ENCODE assay signal across 8 cellular contexts in genomic region chr11:12724301-12725046, GRCh38. TPM values are rescaled to one million over a fixed set of nuclear protein-coding genes. Genes with fewer than 3 reads are reported as not detected.
DNase-seq lines count a peak whose midpoint lies in the region; ATAC-seq and TF ChIP-seq lines count a peak whose summit lies in the region.

No MANE protein-coding gene starts in this region.

- peak overlapping the region; percentile 20 for H2BK120ac ChIP-seq in IMR-90 (ENCODE audit: low read depth, low read length)

- H4K8ac ChIP-seq in IMR-90 (ENCODE audit: low read depth in 2 of 2, low read length in 2 of 2) = peak overlapping the region in 1 of 2 experiments; percentile 22; a peak in 1 of 4 replicates

- in situ Hi-C loops in IMR-90 (cut with MboI; ENCODE audit: low sequenced_read_pairs) = no loop called here

- POLR2A ChIA-PET in AG04450 (lab: Yijun Ruan, JAX) = interaction anchor here (0.6 to 0.9 kb wide), 2 partner anchors 68 to 116 kb away, joined by 3 to 6 read pairs; no protein-coding TSS in a partner anchor
- POLR2A ChIA-PET in IMR-90 (lab: Charles Lee; ENCODE audit: unreplicated experiment) = no interaction called here
- POLR2A ChIA-PET in GM10248 (lab: Yijun Ruan, JAX) = no interaction called here

- H3K27ac ChIP-seq in AG04450 (ENCODE audit: low read depth, low read length) (peak overlapping the region; percentile 78), IMR-90 (ENCODE audit: insufficient read depth, low read length) (peak overlapping the region; percentile 78), SJCRH30 (no peak overlapping the region), psoas muscle (peak overlapping the region; percentile 61)

- peak overlapping the region; percentile 78 for H2AK5ac ChIP-seq in IMR-90 (ENCODE audit: low read depth, low read length)

- peak overlapping the region; percentile 63 for H3K4ac ChIP-seq in IMR-90 (ENCODE audit: low read depth, low read length)

- TF ChIP-seq RAD21 in IMR-90 (IDR thresholded peaks at IDR 0.05; ENCODE audit: low read length) = no peak

- intact Hi-C loops in IMR-90 (cut with micrococcal nuclease) (no loop called here), psoas muscle (cut with DNase I) (no loop called here)

- H3K9me3 ChIP-seq in AG04450 (ENCODE audit: control insufficient read depth, insufficient read depth, low read length) (no peaks in the 10 kb centered on the region), IMR-90 (ENCODE audit: control insufficient read depth, insufficient read depth, low read length) (no peaks in the 10 kb centered on the region), SJCRH30 (replicated peaks) (no peaks in the 10 kb centered on the region), psoas muscle (no peaks in the 10 kb centered on the region)

- peaks cover 65% of the 10 kb centered on the region for H3K9me1 ChIP-seq in IMR-90 (ENCODE audit: insufficient read depth, low read length)

- H2AK9ac ChIP-seq in IMR-90 (replicated peaks; ENCODE audit: low read depth, low read length, poor library complexity) = peak overlapping the region; percentile 81

- H3K14ac ChIP-seq in IMR-90 (replicated peaks; ENCODE audit: low read depth, low read length) = peak overlapping the region; percentile 34

- peak; percentile 83 for DNase-seq in AG04450 (ENCODE audit: low read depth, low spot score)
- peak; percentile 95 for DNase-seq in IMR-90
- peak; percentile 24 to 39 for DNase-seq in SJCRH30
- DNase-seq in foreskin melanocyte = peak; percentile 95
- DNase-seq in psoas muscle = peak; percentile 60 to 66
- no peak for DNase-seq in GM10248 (ENCODE audit: extremely low spot score)
- no peak for DNase-seq in GDM1 (lab: John Stamatoyannopoulos, UW)

- H2BK20ac ChIP-seq in IMR-90 (ENCODE audit: low read depth, low read length) = peak overlapping the region; percentile 2; the same call in 1 of the 2 replicates

- H3K36me3 ChIP-seq in IMR-90 (ENCODE audit: control insufficient read depth, insufficient read depth, low read length) (peaks cover 3% of the 10 kb centered on the region), SJCRH30 (no peaks in the 10 kb centered on the region; the same call in 1 of the 2 replicates), psoas muscle (ENCODE audit: insufficient read depth in 1 of 2, low read depth in 1 of 2) (no peaks in the 10 kb centered on the region)

- H3K56ac ChIP-seq in IMR-90 (ENCODE audit: extremely low read depth, insufficient read depth, low read length) = no peak overlapping the region

- peak overlapping the region; percentile 12 for H2BK5ac ChIP-seq in IMR-90 (ENCODE audit: low read depth, low read length, poor library complexity, severe bottlenecking)

- no peak overlapping the region for H4K5ac ChIP-seq in IMR-90 (ENCODE audit: low read depth, low read length)

- peaks cover 27 to 92% of the 10 kb centered on the region in 2 experiments for H3K79me1 ChIP-seq in IMR-90 (ENCODE audit: low read depth in 1 of 2, low read length in 2 of 2)

- peak overlapping the region; percentile 46; the same call in 1 of the 2 replicates for H3K23ac ChIP-seq in IMR-90 (ENCODE audit: low read depth, low read length)

- TF ChIP-seq CTCF in AG04450 (IDR thresholded peaks at IDR 0.05; ENCODE audit: low read depth, low read length) (no peak), IMR-90 (conservative IDR thresholded peaks at IDR 0.05; ENCODE audit: low read depth, low read length) (no peak), psoas muscle (IDR thresholded peaks at IDR 0.05) (no peak), GM10248 (IDR thresholded peaks at IDR 0.05; ENCODE audit: control extremely low read depth, extremely low read depth, low read depth, missing control alignments) (no peak)

- H3K4me3 ChIP-seq in AG04450 (ENCODE audit: low read depth, low read length) (no peak overlapping the region), IMR-90 (ENCODE audit: insufficient read depth, low read depth, low read length) (no peak overlapping the region), SJCRH30 (no peak overlapping the region), psoas muscle (no peak overlapping the region)

- WGBS in IMR-90 (ENCODE audit: extremely low coverage in 2 of 2, insufficient read length in 1 of 2), 2 experiments = 0% methylated on average over 2 of the region's 14 CpGs; no CpG with 5 or more reads in 1 of the 2 experiments
- 69 to 73% (median 71%) methylated on average over 14 of the region's 14 CpGs for WGBS in psoas muscle, 3 donors

- peak overlapping the region; percentile 2; the same call in 1 of the 2 replicates for H3K18ac ChIP-seq in IMR-90 (ENCODE audit: low read depth, low read length)

- dilution Hi-C loops in IMR-90 (cut with HindIII; ENCODE audit: low sequenced_read_pairs, unreplicated experiment) = no loop called here

- H3K4me1 ChIP-seq in IMR-90 (ENCODE audit: control insufficient read depth, insufficient read depth, low read length) (peaks cover 52% of the 10 kb centered on the region), SJCRH30 (peaks cover 8% of the 10 kb centered on the region; the same call in 1 of the 2 replicates), psoas muscle (peaks cover 80% of the 10 kb centered on the region)

- peak overlapping the region; percentile 31; the same call in 1 of the 2 replicates for H3K9ac ChIP-seq in IMR-90 (ENCODE audit: low read depth, low read length)

- peak overlapping the region; percentile 39 for H2AFZ ChIP-seq in IMR-90 (replicated peaks; ENCODE audit: low read length, poor library complexity)

- H3K4me2 ChIP-seq in IMR-90 (ENCODE audit: low read depth, low read length) = peak overlapping the region; percentile 55

- BruUV-seq in IMR-90 (replicated peaks; lab: Mats Ljungman, UMichigan) = no TSS peak

- TF ChIP-seq POLR2A in IMR-90 (IDR thresholded peaks at IDR 0.05; ENCODE audit: low read depth, low read length) = no peak

- H4K91ac ChIP-seq in IMR-90 (ENCODE audit: insufficient read depth, low read depth, low read length) = peak overlapping the region; percentile 12; the same call in 1 of the 2 replicates

- ATAC-seq in IMR-90 (ENCODE audit: low read depth) (peak; percentile 28), psoas muscle (peak in 1 of 4 donors; percentile 22), HG03460 (IDR thresholded peaks at IDR 0.05; ENCODE audit: unreplicated experiment) (no peak)

- CTCF ChIA-PET in AG04450 (lab: Charles Lee) (no interaction called here), IMR-90 (lab: Yijun Ruan, JAX) (no interaction called here), GM10248 (lab: Yijun Ruan, JAX) (no interaction called here)

- H4K20me1 ChIP-seq in IMR-90 (ENCODE audit: insufficient read depth, low read length) = peaks cover 99% of the 10 kb centered on the region

- H2BK15ac ChIP-seq in IMR-90 (ENCODE audit: low read depth, low read length) = 0 out of 3 replicates have a peak overlapping the region, but pooled peaks have one; percentile 8

- H3K27me3 ChIP-seq in AG04450 (ENCODE audit: control insufficient read depth, insufficient read depth, low read length) (no peaks in the 10 kb centered on the region), IMR-90 (ENCODE audit: control insufficient read depth, insufficient read depth, low read length) (no peaks in the 10 kb centered on the region), SJCRH30 (no peaks in the 10 kb centered on the region), psoas muscle (ENCODE audit: insufficient read depth in 3 of 3, low read length in 2 of 3) (no peaks in the 10 kb centered on the region)

TF ChIP-seq in IMR-90, 13 proteins besides CTCF, POLR2A, EP300 and RAD21:
- TF ChIP-seq CEBPB (IDR thresholded peaks at IDR 0.05; ENCODE audit: low read depth, low read length) (peak; percentile 49), RFX5 (IDR thresholded peaks at IDR 0.05; ENCODE audit: low read depth, low read length) (no peak), MAZ (IDR thresholded peaks at IDR 0.05; ENCODE audit: borderline replicate concordance, low read depth, low read length) (peak; percentile 31; the same call in 1 of the 2 replicates), FOS (IDR thresholded peaks at IDR 0.05; ENCODE audit: low read depth, low read length) (peak; percentile 99), MXI1 (IDR thresholded peaks at IDR 0.05; ENCODE audit: borderline replicate concordance, low read depth, low read length) (0 out of 2 replicates have a peak, but pooled peaks have one; percentile 25), BHLHE40 (IDR thresholded peaks at IDR 0.05; ENCODE audit: low read depth, low read length) (peak; percentile 84), RCOR1 (IDR thresholded peaks at IDR 0.05; ENCODE audit: insufficient replicate concordance, low read length) (no peak)

RNA-seq across cellular contexts. Expression of gene TEAD1, which starts 50.3 kb away (rescaled TPM):
- polyA plus RNA-seq in AG04450 (2011; rRNA removed) = 100 and 113 TPM in 2 replicates
- 167 and 198 TPM in 2 replicates for polyA minus RNA-seq in AG04450 (2011; rRNA and poly(A)+ RNA removed)
- total RNA-seq in IMR-90 (2012; rRNA removed) = 69.2 and 95.5 TPM in 2 replicates
- polyA plus RNA-seq in IMR-90 (2012; rRNA removed) = 45.4 and 51.8 TPM in 2 replicates
- polyA plus RNA-seq in IMR-90 (2012; cell fraction: cytosol; rRNA removed) = 15.4 and 16.1 TPM in 2 replicates
- polyA plus RNA-seq in IMR-90 (2012; cell fraction: nucleus; rRNA removed; ENCODE audit: low replicate concordance) = 38.7 and 130 TPM in 2 replicates
- total RNA-seq in SJCRH30 (2014; rRNA removed; shearing (Covaris generic)) = 80.2 and 84.4 TPM in 2 replicates
- total RNA-seq in psoas muscle = 100 to 1,000 TPM; 111 to 178 (median 141) TPM
- 100 to 1,000 TPM in 1 of 3 donors, 10 to 100 TPM in 2; 11.3 to 112 (median 19.6) TPM for polyA plus RNA-seq in psoas muscle

Comparison
In these comparisons a context has a peak if more than half of its experiments do, and no peak if none do; other contexts are left out.
1. DNase-seq: peak in AG04450 (single experiment), IMR-90 (single experiment), SJCRH30 (2 of 2), foreskin melanocyte (single experiment) and psoas muscle (2 of 2); none in GM10248 (single experiment) and GDM1 (single experiment).